8 cellular contexts compared by ENCODE assay signal in the genomic region with DNA sequence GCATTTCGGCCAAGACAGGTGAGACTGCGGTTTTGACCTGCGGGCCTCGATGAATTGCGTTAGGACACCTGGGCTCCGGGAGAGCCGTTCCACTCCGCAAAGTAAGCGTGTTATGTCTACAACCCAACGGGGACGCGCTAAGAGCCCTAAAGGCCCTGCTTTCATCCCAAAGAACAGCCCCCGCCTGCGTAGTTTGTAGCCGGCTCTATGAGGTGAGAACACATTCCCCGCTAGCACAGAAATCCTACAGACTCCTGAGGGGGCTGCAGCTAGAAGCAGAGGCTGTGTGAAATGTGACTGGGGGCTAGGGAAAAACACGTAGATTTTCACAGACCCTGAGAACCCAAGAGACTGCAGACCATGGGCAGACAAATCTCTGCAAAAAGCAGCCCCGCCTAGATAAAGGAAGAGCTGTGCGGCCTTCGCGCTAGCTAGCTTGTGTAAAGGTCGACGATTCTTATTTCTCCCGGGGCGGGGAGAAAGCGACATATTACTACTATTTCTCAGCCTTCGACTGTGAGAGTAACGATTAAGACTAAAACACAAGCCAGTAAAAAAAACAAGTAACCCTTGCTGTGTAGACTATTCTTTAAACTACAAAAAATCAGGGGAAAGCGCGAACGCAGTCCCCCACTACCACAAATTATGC.
A peak's percentile ranks its signal among the peaks of the same experiment; 100 is the strongest.
DNase-seq lines count a peak whose midpoint lies in the region; ATAC-seq, FAIRE-seq and TF ChIP-seq lines count a peak whose summit lies in the region.
"Not testable (repeated sequence)": the region's sequence is repeated elsewhere in the genome, so short reads cannot be mapped to it uniquely, and the experiment has no call there.

No MANE protein-coding gene starts in this region.

- ATAC-seq in GM18508 (IDR thresholded peaks at IDR 0.05; ENCODE audit: insufficient read depth, unreplicated experiment) (peak; percentile 97), GM19463 (IDR thresholded peaks at IDR 0.05; ENCODE audit: unreplicated experiment) (peak; percentile 90), HG02642 (IDR thresholded peaks at IDR 0.05; ENCODE audit: poor library complexity, unreplicated experiment) (peak; percentile 88), HG03175 (IDR thresholded peaks at IDR 0.05; ENCODE audit: unreplicated experiment) (peak; percentile 95), Panc1 (peak; percentile 96), HepG2 (peak; percentile 96)
- ATAC-seq in activated naive CD4-positive, alpha-beta T cell treated with anti-CD3 and anti-CD28 coated beads, Interleukin-2, amount 50 U/mL, for 72 hours, result peak; percentile 90 to 93

- in situ Hi-C loops in Panc1 (cut with HindIII; ENCODE audit: low pct_unique_long_range_greater_than_20kb, low sequenced_read_pairs); HepG2 (cut with HindIII; ENCODE audit: extremely low pct_ligation_motif_present, low pct_unique_long_range_greater_than_20kb): not testable (repeated sequence)

- H3K4me2 ChIP-seq in HepG2 (ENCODE audit: low read depth, low read length), result not testable (repeated sequence)

- not testable (repeated sequence) for H3K9ac ChIP-seq in HepG2 (ENCODE audit: insufficient read depth, low read depth, low read length)

- H3K36me3 Mint-ChIP-seq in activated naive CD4-positive, alpha-beta T cell treated with anti-CD3 and anti-CD28 coated beads, Interleukin-2, amount 50 U/mL, for 72 hours, result peaks cover 11 to 17% of the 10 kb centered on the region in 2 donors
- not testable (repeated sequence) for H3K36me3 Mint-ChIP-seq in type B pancreatic cell

- not testable (repeated sequence) for TF ChIP-seq POLR2A in HepG2 (IDR thresholded peaks at IDR 0.05; ENCODE audit: insufficient read depth in 1 of 2, low read depth in 2 of 2, low read length in 2 of 2)

- H3K4me3 ChIP-seq in Panc1 (ENCODE audit: low read depth in 2 of 2, low read length in 2 of 2); HepG2 (replicated peaks in 1 of 3; ENCODE audit: insufficient read depth in 1 of 3, low read depth in 2 of 3, low read length in 3 of 3): not testable (repeated sequence)

- not testable (repeated sequence) for H4K20me1 ChIP-seq in HepG2 (ENCODE audit: insufficient read depth, low read length)

- H3K27me3 Mint-ChIP-seq in type B pancreatic cell, result not testable (repeated sequence)

- intact Hi-C loops in Panc1 (cut with micrococcal nuclease; ENCODE audit: unreplicated experiment); HepG2 (cut with micrococcal nuclease; ENCODE audit: unreplicated experiment): not testable (repeated sequence)

- H3K36me3 ChIP-seq in Panc1 (ENCODE audit: control insufficient read depth, insufficient read depth, low read length); HepG2 (replicated peaks in 1 of 2; ENCODE audit: control insufficient read depth in 1 of 2, insufficient read depth in 2 of 2, low read length in 2 of 2): not testable (repeated sequence)

- not testable (repeated sequence) for H3K4me1 ChIP-seq in Panc1 (ENCODE audit: control insufficient read depth, insufficient read depth, low read length); HepG2 (ENCODE audit: insufficient read depth, low read length)

- not testable (repeated sequence) for H3K27ac ChIP-seq in Panc1 (ENCODE audit: low read length); HepG2 (ENCODE audit: extremely low read length, insufficient read depth, low read length)

- POLR2A ChIA-PET in Panc1 (lab: Charles Lee); HepG2 (lab: Yijun Ruan, JAX): not testable (repeated sequence)

- DNase-seq in Panc1 (ENCODE audit: low read depth, low spot score); activated naive CD4-positive, alpha-beta T cell treated with anti-CD3 and anti-CD28 coated beads, Interleukin-2, amount 50 U/mL, for 72 hours (ENCODE audit: low spot score in 2 of 2); HepG2 (ENCODE audit: low spot score); type B pancreatic cell (ENCODE audit: extremely low spot score, unreplicated experiment): not testable (repeated sequence)

- not testable (repeated sequence) for H3K79me2 ChIP-seq in HepG2 (ENCODE audit: insufficient read depth, low read length)

- H3K27me3 ChIP-seq in Panc1 (ENCODE audit: control insufficient read depth, insufficient read depth, low read length); HepG2 (ENCODE audit: control insufficient read depth in 1 of 2, insufficient read depth in 2 of 2, low read length in 2 of 2): not testable (repeated sequence)

- CTCF ChIA-PET in Panc1 (lab: Charles Lee); HepG2 (lab: Yijun Ruan, JAX; ENCODE audit: low intra/inter-chr PET ratio, low total read pairs): not testable (repeated sequence)

- TF ChIP-seq CTCF in Panc1 (IDR thresholded peaks at IDR 0.05); HepG2 (CRISPR knock-in tag; IDR thresholded peaks at IDR 0.05); type B pancreatic cell (conservative IDR thresholded peaks at IDR 0.05): not testable (repeated sequence)

- not testable (repeated sequence) for H3K4me3 Mint-ChIP-seq in type B pancreatic cell

- H3K9me3 ChIP-seq in Panc1 (ENCODE audit: control insufficient read depth, insufficient read depth, low read depth, low read length); HepG2 (ENCODE audit: low read length): not testable (repeated sequence)

- TF ChIP-seq RAD21 in HepG2 (CRISPR knock-in tag; IDR thresholded peaks at IDR 0.05), result not testable (repeated sequence)

- not testable (repeated sequence) for H3K9me3 Mint-ChIP-seq in activated naive CD4-positive, alpha-beta T cell treated with anti-CD3 and anti-CD28 coated beads, Interleukin-2, amount 50 U/mL, for 72 hours; type B pancreatic cell

- H3K4me1 Mint-ChIP-seq in type B pancreatic cell (ENCODE audit: unreplicated experiment), result not testable (repeated sequence)

- TSS peak; percentile 97 for BruUV-seq in Panc1 (replicated peaks; lab: Mats Ljungman, UMichigan)
- TSS peak; percentile 100 for BruUV-seq in HepG2 (replicated peaks; lab: Mats Ljungman, UMichigan)

- FAIRE-seq in HepG2 (lab: Jason Lieb, UNC), result not testable (repeated sequence)

- 64% methylated on average over 6 of the region's 31 CpGs for WGBS in HepG2 (ENCODE audit: low lambda C conversion rate)

- peak overlapping the region in 1 of 2 donors; percentile 62 for H3K27ac Mint-ChIP-seq in activated naive CD4-positive, alpha-beta T cell treated with anti-CD3 and anti-CD28 coated beads, Interleukin-2, amount 50 U/mL, for 72 hours
- H3K27ac Mint-ChIP-seq in type B pancreatic cell, result peak overlapping the region; percentile 92

- TF ChIP-seq EP300 in HepG2 (IDR thresholded peaks at IDR 0.05; ENCODE audit: low read depth in 2 of 2, low read length in 2 of 2); HepG2 (CRISPR knock-in tag; IDR thresholded peaks at IDR 0.05; ENCODE audit: borderline replicate concordance): not testable (repeated sequence)

- not testable (repeated sequence) for H2AFZ ChIP-seq in HepG2 (ENCODE audit: low read length)
